Comparison of ENCODE assay signal across 1 cellular context in genomic region chr10:31031666-31032514, GRCh38.
TF ChIP-seq lines count a peak whose summit lies in the region.

Gene ZNF438 (minus strand): TSS chr10:31031865. CDS start chr10:30877034, 154,831 bp downstream.

TF ChIP-seq in HepG2, 621 proteins besides CTCF, POLR2A, EP300 and RAD21 (continued from another document):
- peak; percentile 29; the same call in 1 of the 2 replicates for TF ChIP-seq E2F1 (CRISPR knock-in tag; IDR thresholded peaks at IDR 0.05)
